In genomic region chr15:65304393-65305143, GRCh38 we compare ENCODE assay signal across 8 cellular contexts. TPM values are rescaled to one million over a fixed set of nuclear protein-coding genes. Genes with fewer than 3 reads are reported as not detected.
DNase-seq lines count a peak whose midpoint lies in the region; ATAC-seq and FAIRE-seq lines count a peak whose summit lies in the region.

Gene RNU5B-1, plus strand, starts transcription at chr15:65304677.

- peaks cover 4% of the 10 kb centered on the region for H3K4me1 ChIP-seq in skeletal muscle satellite cell (ENCODE audit: control insufficient read depth, insufficient read depth, low read length)

- H3K9me3 ChIP-seq in iPS-18c (ENCODE audit: control insufficient read depth, insufficient read depth, low read length) = no peaks in the 10 kb centered on the region
- H3K9me3 ChIP-seq in skeletal muscle satellite cell (replicated peaks; ENCODE audit: low read length) = no peaks in the 10 kb centered on the region

- peak within 1 kb of the TSS; percentile 85 for H3K9ac ChIP-seq in skeletal muscle satellite cell (ENCODE audit: low read depth, low read length)

- H3K4me3 ChIP-seq in iPS-18c (ENCODE audit: insufficient read depth, low read depth, low read length) (peak within 1 kb of the TSS; percentile 29), skeletal muscle satellite cell (ENCODE audit: low read length) (peak within 1 kb of the TSS; percentile 66)

- peak within 1 kb of the TSS; percentile 90 for H3K4me2 ChIP-seq in skeletal muscle satellite cell (ENCODE audit: low read length)

- peak; percentile 88 for FAIRE-seq in GM18507 (lab: Jason Lieb, UNC)
- FAIRE-seq in TTC549 (lab: Jason Lieb, UNC) = peak; percentile 93

- DNase-seq in A172 (ENCODE audit: low spot score) (peak; percentile 95), GM18507 (ENCODE audit: extremely low spot score, insufficient read length, low read depth) (no peak), NCI-H2081 treated with DMSO at 0.1 percent for 48 hours (lab: John Stamatoyannopoulos, UW) (peak; percentile 94), brain pericyte (ENCODE audit: low read depth, low spot score) (peak; percentile 88)

- no peaks in the 10 kb centered on the region for H3K36me3 ChIP-seq in skeletal muscle satellite cell (ENCODE audit: insufficient read depth, low read length)

- ATAC-seq in HG02981 (IDR thresholded peaks at IDR 0.05; ENCODE audit: unreplicated experiment) = peak; percentile 61

- no peaks in the 10 kb centered on the region for H3K27me3 ChIP-seq in skeletal muscle satellite cell (ENCODE audit: control insufficient read depth, insufficient read depth, low read length)

RNA-seq across cellular contexts. Expression of gene RNU5B-1, which starts in this region (rescaled TPM):
- total RNA-seq in A172 (2014; rRNA removed; shearing (Covaris generic)) = not detected in 2 replicates
- not detected in 2 replicates for total RNA-seq in skeletal muscle satellite cell (2012; rRNA removed)

Comparison
In these comparisons a context has a peak if more than half of its experiments do, and no peak if none do; other contexts are left out.
1. Peak in DNase-seq in A172; RNA of the gene not detected or under 1 TPM.